8 cellular contexts compared by ENCODE assay signal in the genomic region with DNA sequence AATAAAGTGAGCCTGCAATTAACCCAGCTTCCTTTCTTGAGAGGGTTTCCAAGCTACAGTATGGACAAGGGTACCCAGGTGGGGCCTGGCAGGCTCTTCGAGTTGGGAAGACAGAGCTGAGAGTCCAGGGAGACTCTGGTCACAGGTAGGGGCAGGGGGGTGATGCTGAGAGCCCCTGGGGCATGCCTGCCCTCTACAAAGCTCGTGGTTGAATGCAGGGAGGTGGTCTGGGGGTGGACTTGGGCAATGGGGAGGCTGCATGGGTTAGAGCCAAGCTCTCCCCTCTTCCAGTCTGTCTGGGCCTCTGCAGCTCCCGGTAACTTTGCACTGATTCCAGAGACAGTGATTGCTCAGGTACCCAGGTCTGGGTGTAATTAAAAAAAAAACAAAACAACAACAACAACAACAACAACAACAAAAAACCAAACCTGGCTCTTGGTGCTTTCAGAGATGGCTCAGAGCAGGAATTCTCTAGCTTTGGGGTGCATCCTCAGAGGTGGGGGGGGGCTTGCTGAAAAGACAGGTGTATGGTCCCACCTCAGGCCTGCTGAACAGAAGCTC. TPM values are rescaled to one million over a fixed set of nuclear protein-coding genes. Genes with fewer than 3 reads are reported as not detected.
A peak's percentile ranks its signal among the peaks of the same experiment; 100 is the strongest.
DNase-seq lines count a peak whose midpoint lies in the region; ATAC-seq, FAIRE-seq and TF ChIP-seq lines count a peak whose summit lies in the region.

No MANE protein-coding gene starts in this region.

- H3K27ac ChIP-seq in HL-60 (replicated peaks) (peak overlapping the region; percentile 67), foreskin keratinocyte (peak overlapping the region; percentile 29), smooth muscle cell (ENCODE audit: low read depth) (peak overlapping the region; percentile 46)

- no peaks in the 10 kb centered on the region for H3K36me3 Mint-ChIP-seq in activated CD8-positive, alpha-beta T cell treated with anti-CD3 and anti-CD28 coated beads, Interleukin-2, amount 10 ng/mL, durations not matched to agents 7 days and 5 days (ENCODE audit: low read depth)

- WGBS in smooth muscle cell (ENCODE audit: low lambda C conversion rate): 71% methylated on average over 3 of the region's 3 CpGs

- no peaks in the 10 kb centered on the region for H3F3A ChIP-seq in smooth muscle cell (ENCODE audit: low read depth)

- H3K4me3 ChIP-seq in HL-60 (replicated peaks; ENCODE audit: insufficient read depth, low read length) (no peak overlapping the region), smooth muscle cell (no peak overlapping the region), foreskin fibroblast (ENCODE audit: low read depth in 1 of 2, low read length in 2 of 2) (no peak overlapping the region)

- peak overlapping the region; percentile 95 for H3K27ac Mint-ChIP-seq in activated CD8-positive, alpha-beta T cell treated with anti-CD3 and anti-CD28 coated beads, Interleukin-2, amount 10 ng/mL, durations not matched to agents 7 days and 5 days

- POLR2A ChIA-PET in activated CD8-positive, alpha-beta T cell treated with anti-CD3 and anti-CD28 coated beads, Interleukin-2, amount 10 ng/mL, durations not matched to agents 7 days and 5 days (lab: Charles Lee): interaction anchor here (0.6 to 1.7 kb wide), 9 partner anchors 8 to 1422 kb away, joined by 3 to 7 read pairs (median 4); no protein-coding TSS in a partner anchor

- no peaks in the 10 kb centered on the region for H3K27me3 Mint-ChIP-seq in activated CD8-positive, alpha-beta T cell treated with anti-CD3 and anti-CD28 coated beads, Interleukin-2, amount 10 ng/mL, durations not matched to agents 7 days and 5 days (ENCODE audit: low read depth)

- H3K4me3 Mint-ChIP-seq in activated CD8-positive, alpha-beta T cell treated with anti-CD3 and anti-CD28 coated beads, Interleukin-2, amount 10 ng/mL, durations not matched to agents 7 days and 5 days: peak overlapping the region; percentile 62

- no peak for ATAC-seq in activated CD8-positive, alpha-beta T cell treated with anti-CD3 and anti-CD28 coated beads, Interleukin-2, amount 10 ng/mL, durations not matched to agents 7 days and 5 days
- ATAC-seq in foreskin keratinocyte: no peak

- peaks cover 32% of the 10 kb centered on the region for H3K4me1 Mint-ChIP-seq in activated CD8-positive, alpha-beta T cell treated with anti-CD3 and anti-CD28 coated beads, Interleukin-2, amount 10 ng/mL, durations not matched to agents 7 days and 5 days (ENCODE audit: low read depth)

- no peak overlapping the region for H2AFZ ChIP-seq in smooth muscle cell (ENCODE audit: low read depth)

- no peaks in the 10 kb centered on the region for H3K9me3 ChIP-seq in smooth muscle cell (replicated peaks; ENCODE audit: low read depth)

- H3K36me3 ChIP-seq in smooth muscle cell (ENCODE audit: low read depth): no peaks in the 10 kb centered on the region

- H3K27me3 ChIP-seq in HL-60 (ENCODE audit: insufficient read depth, poor library complexity, severe bottlenecking): no peaks in the 10 kb centered on the region
- H3K27me3 ChIP-seq in foreskin keratinocyte: no peaks in the 10 kb centered on the region
- H3K27me3 ChIP-seq in smooth muscle cell (ENCODE audit: low read depth): no peaks in the 10 kb centered on the region

- FAIRE-seq in GM12892 (lab: Jason Lieb, UNC): no peak

- no peak for TF ChIP-seq CTCF in HL-60 (IDR thresholded peaks at IDR 0.05; ENCODE audit: insufficient read depth, low read length)
- TF ChIP-seq CTCF in foreskin keratinocyte (conservative IDR thresholded peaks at IDR 0.05): no peak
- TF ChIP-seq CTCF in smooth muscle cell (IDR thresholded peaks at IDR 0.05; ENCODE audit: borderline replicate concordance, insufficient read depth, poor library complexity, severe bottlenecking): no peak
- no peak for TF ChIP-seq CTCF in foreskin fibroblast (IDR thresholded peaks at IDR 0.05; ENCODE audit: low read depth, low read length)

- TF ChIP-seq POLR2A in GM12892 (IDR thresholded peaks at IDR 0.05; ENCODE audit: low read depth, low read length): no peak

- peaks cover 16% of the 10 kb centered on the region for H3K4me1 ChIP-seq in foreskin keratinocyte
- peaks cover 8% of the 10 kb centered on the region for H3K4me1 ChIP-seq in smooth muscle cell (ENCODE audit: low read depth)

- peak overlapping the region; percentile 14 for H3K4me2 ChIP-seq in smooth muscle cell

- H3K79me2 ChIP-seq in smooth muscle cell (ENCODE audit: low read depth): no peaks in the 10 kb centered on the region

- CTCF ChIA-PET in activated CD8-positive, alpha-beta T cell treated with anti-CD3 and anti-CD28 coated beads, Interleukin-2, amount 10 ng/mL, durations not matched to agents 7 days and 5 days (lab: Charles Lee): interaction anchor here (1.1 to 4.0 kb wide), 6 partner anchors 9 to 368 kb away, joined by 3 to 25 read pairs (median 3); no protein-coding TSS in a partner anchor

- no peaks in the 10 kb centered on the region for H4K20me1 ChIP-seq in smooth muscle cell (ENCODE audit: low read depth)

- no peaks in the 10 kb centered on the region for H3K9me3 Mint-ChIP-seq in activated CD8-positive, alpha-beta T cell treated with anti-CD3 and anti-CD28 coated beads, Interleukin-2, amount 10 ng/mL, durations not matched to agents 7 days and 5 days (ENCODE audit: insufficient read depth)

- DNase-seq in HL-60 (ENCODE audit: low read depth in 1 of 2, low spot score in 1 of 2): no peak
- no peak for DNase-seq in activated CD8-positive, alpha-beta T cell treated with anti-CD3 and anti-CD28 coated beads, Interleukin-2, amount 10 ng/mL, durations not matched to agents 7 days and 5 days
- DNase-seq in foreskin keratinocyte: no peak
- DNase-seq in smooth muscle cell (lab: John Stamatoyannopoulos, UW; ENCODE audit: unreplicated experiment): no peak
- DNase-seq in AML-193 (lab: John Stamatoyannopoulos, UW): no peak
- no peak for DNase-seq in foreskin fibroblast
- DNase-seq in SHP77 (lab: John Stamatoyannopoulos, UW): no peak
- no peak for DNase-seq in GM12892 (ENCODE audit: insufficient read length)

- no peak overlapping the region for H3K9ac ChIP-seq in smooth muscle cell (ENCODE audit: low read depth)

RNA-seq across cellular contexts. Expression of a gene that starts 30.8 kb away (rescaled TPM):
- 100 to 1,000 TPM; 218 to 223 TPM for total RNA-seq in activated CD8-positive, alpha-beta T cell treated with anti-CD3 and anti-CD28 coated beads, Interleukin-2, amount 10 ng/mL, durations not matched to agents 7 days and 5 days
- total RNA-seq in foreskin keratinocyte (74.5 and 77.0 TPM in 2 replicates), smooth muscle cell (92.7 and 118 TPM in 2 replicates)
- polyA plus RNA-seq in foreskin keratinocyte (51.8 and 54.7 TPM in 2 replicates), smooth muscle cell (63.6 and 65.6 TPM in 2 replicates)
- polyA plus RNA-seq in GM12892 (2012; ENCODE audit: missing spikeins): 106 TPM
